In the genomic region with DNA sequence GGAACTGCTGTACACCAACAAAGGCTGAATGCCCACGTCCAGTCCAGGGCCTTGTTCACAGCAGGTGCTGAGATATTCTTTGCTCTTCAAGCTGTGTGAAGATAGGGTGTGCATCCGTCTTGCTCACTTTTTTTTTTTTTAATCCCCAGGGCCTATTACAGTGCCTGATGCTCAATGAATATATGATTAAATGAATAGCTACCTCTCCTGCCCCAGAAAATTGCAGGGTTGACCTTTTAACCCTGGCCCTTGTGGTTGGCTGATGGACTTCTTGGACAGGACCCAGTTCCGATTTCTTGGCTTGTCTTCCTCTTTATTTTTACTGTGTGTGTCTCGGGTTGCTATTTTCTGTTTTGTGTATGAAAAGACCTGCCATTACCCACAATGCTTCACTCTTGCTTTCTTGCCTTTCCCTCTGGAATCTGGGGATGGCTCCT, we compare ENCODE assay signal across 13 cellular contexts. TPM values are rescaled to one million over a fixed set of nuclear protein-coding genes. Genes with fewer than 3 reads are reported as not detected.
DNase-seq lines count a peak whose midpoint lies in the region; ATAC-seq, FAIRE-seq and TF ChIP-seq lines count a peak whose summit lies in the region.
"Had no signal": no experiment of that assay in that cellular context is flagged by ENCODE, and none has a peak within 500 bp of the region (broad histone marks: within the 10 kb centered on the region; RNA-seq: fewer than 3 reads in every experiment).

No MANE protein-coding gene starts in this region.

- TF ChIP-seq RAD21 in GM12878 (IDR thresholded peaks at IDR 0.05; ENCODE audit: insufficient read depth, low read depth, low read length), result no peak

- POLR2A ChIA-PET in GM12878 (lab: Charles Lee) (interaction anchor here (0.5 to 2.8 kb wide), 5 partner anchors 9 to 147 kb away, joined by 3 to 14 read pairs (median 3); a partner anchor contains a TSS), T-cell (lab: Charles Lee) (no interaction called here)

- no peak overlapping the region for H3K9ac ChIP-seq in GM12878 (ENCODE audit: control insufficient read depth, insufficient read depth, low read length)

- peaks cover 21 to 25% (median 23%) of the 10 kb centered on the region in 3 donors for H3K4me1 Mint-ChIP-seq in T-cell

- RAD21 ChIA-PET in GM12878 (lab: Charles Lee; ENCODE audit: unreplicated experiment), result interaction anchor here (1.0 to 1.1 kb wide), 3 partner anchors 10 to 53 kb away, joined by 3 to 5 read pairs (median 5); a partner anchor contains a TSS

- H3K9me3 Mint-ChIP-seq in activated naive CD4-positive, alpha-beta T cell treated with anti-CD3 and anti-CD28 coated beads, Interleukin-2, amount 50 U/mL, for 72 hours, result no peaks in the 10 kb centered on the region
- no peaks in the 10 kb centered on the region for H3K9me3 Mint-ChIP-seq in T-cell
- H3K9me3 Mint-ChIP-seq: activated B cell treated with CpG ODN at 0.5 μM for 24 hours had no signal

- CTCF ChIA-PET in GM12878 (lab: Yijun Ruan, JAX), result interaction anchor here (0.6 to 1.7 kb wide), 4 partner anchors 11 to 148 kb away, joined by 3 to 5 read pairs (median 4); a partner anchor contains a TSS
- CTCF ChIA-PET in T-cell (lab: Charles Lee), result interaction anchor here (0.6 to 0.7 kb wide), 2 partner anchors 14 to 453 kb away, joined by 3 to 5 read pairs; no protein-coding TSS in a partner anchor

- in situ Hi-C loops in GM12878 (cut with MboI), result no loop called here

- no peaks in the 10 kb centered on the region; the same call in 1 of the 2 replicates for H4K20me1 ChIP-seq in GM12878 (ENCODE audit: control insufficient read depth, insufficient read depth)

- H3K27me3 Mint-ChIP-seq in T-cell, result no peaks in the 10 kb centered on the region
- H3K27me3 Mint-ChIP-seq: activated B cell treated with CpG ODN at 0.5 μM for 24 hours had no signal

- no peak for TF ChIP-seq EP300 in GM12878 (IDR thresholded peaks at IDR 0.05; ENCODE audit: borderline replicate concordance in 1 of 2, control insufficient read depth in 1 of 2, low read depth in 2 of 2, low read length in 2 of 2)

- no peak overlapping the region for H3K4me3 Mint-ChIP-seq in T-cell
- H3K4me3 Mint-ChIP-seq: activated B cell treated with CpG ODN at 0.5 μM for 24 hours had no signal

- H3K27ac ChIP-seq in GM12878 (ENCODE audit: control insufficient read depth, insufficient read depth), result peak overlapping the region; percentile 24; the same call in 1 of the 2 replicates
- H3K27ac ChIP-seq: adrenal gland, right lobe of liver had no signal

- H2AFZ ChIP-seq in GM12878 (ENCODE audit: control insufficient read depth, low read depth, low read length), result peak overlapping the region; percentile 69
- H2AFZ ChIP-seq in neuron (ENCODE audit: low read depth, low read length), result peak overlapping the region; percentile 51

- H3K27me3 ChIP-seq in GM12878 (replicated peaks in 1 of 2; ENCODE audit: control insufficient read depth in 2 of 2, insufficient read depth in 2 of 2, low read length in 1 of 2), result no peaks in the 10 kb centered on the region
- H3K27me3 ChIP-seq in neuron (ENCODE audit: insufficient read depth, low read length), result no peaks in the 10 kb centered on the region
- H3K27me3 ChIP-seq: adrenal gland, right lobe of liver had no signal

- peak overlapping the region; percentile 80 for H3K4me2 ChIP-seq in GM12878 (ENCODE audit: control insufficient read depth, insufficient read depth)

- BruUV-seq in GM12878 (replicated peaks; lab: Mats Ljungman, UMichigan), result no TSS peak

- H3K9me3 ChIP-seq in GM12878 (replicated peaks; ENCODE audit: control insufficient read depth, insufficient read depth, low read length) (no peaks in the 10 kb centered on the region), neuron (ENCODE audit: low read length) (no peaks in the 10 kb centered on the region)
- H3K9me3 ChIP-seq: adrenal gland, right lobe of liver had no signal

- no peak for TF ChIP-seq POLR2A in GM12878 (IDR thresholded peaks at IDR 0.05; ENCODE audit: low read depth, low read length)

- peaks cover 27% of the 10 kb centered on the region for H3K79me2 ChIP-seq in GM12878 (ENCODE audit: control insufficient read depth, insufficient read depth, low read length)

- peaks cover 9 to 10% of the 10 kb centered on the region in 2 donors for H3K36me3 Mint-ChIP-seq in activated naive CD4-positive, alpha-beta T cell treated with anti-CD3 and anti-CD28 coated beads, Interleukin-2, amount 50 U/mL, for 72 hours
- H3K36me3 Mint-ChIP-seq in T-cell, result peaks cover 3% of the 10 kb centered on the region

- intact Hi-C loops in GM12878 (cut with micrococcal nuclease; ENCODE audit: unreplicated experiment), result no loop called here

- 91% methylated on average over 4 of the region's 4 CpGs for WGBS in GM12878 (ENCODE audit: insufficient coverage, insufficient replicate concordance, low lambda C conversion rate, missing lambda C conversion rate)

- no peak for FAIRE-seq in GM12878 (lab: Jason Lieb, UNC)

- H3K4me3 ChIP-seq in GM12878 (0 out of 2 replicates have a peak overlapping the region, but pooled peaks have one; percentile 31), neuron (ENCODE audit: low read length) (no peak overlapping the region)
- H3K4me3 ChIP-seq: adrenal gland, right lobe of liver had no signal

- DNase-seq in H4 (ENCODE audit: low spot score), result peak; percentile 16
- DNase-seq in NCI-H69 (lab: John Stamatoyannopoulos, UW), result peak; percentile 41
- no peak for DNase-seq in GM12878 (ENCODE audit: low read depth, low spot score)
- DNase-seq in superior temporal gyrus (ENCODE audit: extremely low spot score), result no peak
- DNase-seq in activated naive CD4-positive, alpha-beta T cell treated with anti-CD3 and anti-CD28 coated beads, Interleukin-2, amount 50 U/mL, for 72 hours (ENCODE audit: low spot score in 2 of 2), result no peak
- no peak for DNase-seq in T-cell
- DNase-seq: activated B cell treated with CpG ODN at 0.5 μM for 24 hours, cortex of kidney, GDM1, NCI-H2171 had no signal

- H3K4me1 ChIP-seq in GM12878 (ENCODE audit: control insufficient read depth, insufficient read depth, low read length), result peaks cover 15% of the 10 kb centered on the region
- H3K4me1 ChIP-seq in neuron (ENCODE audit: insufficient read depth, low read length), result peaks cover 12% of the 10 kb centered on the region

- H3K36me3 ChIP-seq in GM12878 (ENCODE audit: control insufficient read depth in 2 of 2, insufficient read depth in 2 of 2, low read length in 1 of 2) (no peaks in the 10 kb centered on the region), neuron (ENCODE audit: insufficient read depth, low read length) (no peaks in the 10 kb centered on the region)
- H3K36me3 ChIP-seq: adrenal gland, right lobe of liver had no signal

- SMC1A ChIA-PET in GM12878 (lab: Charles Lee; ENCODE audit: uncharacterized antibody, unreplicated experiment), result interaction anchor here (0.6 to 2.5 kb wide), 7 partner anchors 9 to 1314 kb away, joined by 3 to 13 read pairs (median 4); a partner anchor contains a TSS

- H3K27ac Mint-ChIP-seq in activated naive CD4-positive, alpha-beta T cell treated with anti-CD3 and anti-CD28 coated beads, Interleukin-2, amount 50 U/mL, for 72 hours, result no peak overlapping the region
- peak overlapping the region in 1 of 2 donors; percentile 16 for H3K27ac Mint-ChIP-seq in T-cell
- H3K27ac Mint-ChIP-seq: activated B cell treated with CpG ODN at 0.5 μM for 24 hours had no signal

- ATAC-seq in GM12878 (no peak), T-cell (replicated peaks in 1 of 4) (no peak)
- ATAC-seq in activated naive CD4-positive, alpha-beta T cell treated with anti-CD3 and anti-CD28 coated beads, Interleukin-2, amount 50 U/mL, for 72 hours, result no peak
- ATAC-seq: right lobe of liver had no signal

- no peak for TF ChIP-seq CTCF in GM12878 (IDR thresholded peaks at IDR 0.05 in 2 of 3, conservative IDR thresholded peaks at IDR 0.05 in 1 of 3; ENCODE audit: control insufficient read depth in 2 of 3, extremely low read depth in 1 of 3, insufficient read depth in 1 of 3, low read depth in 3 of 3, low read length in 3 of 3)

RNA-seq across cellular contexts. Expression of a gene that starts 2.9 kb away (rescaled TPM):
- 35.9 and 53.1 TPM in 2 replicates for total RNA-seq in H4 (2014; rRNA removed; shearing (Covaris generic))
- total RNA-seq in GM12878 (2013; cell fraction: nucleolus; rRNA removed), result 25.4 and 27.5 TPM in 2 replicates
- total RNA-seq in GM12878 (2014; rRNA removed) (48.3 and 63.8 TPM in 2 replicates), GM12878 (2014; rRNA removed; fragmentation: Illumina TruSeq; extraction: Trizol) (61.5 and 64.6 TPM in 2 replicates), GM12878 (2021) (64.6 and 71.3 TPM in 2 replicates), T-cell (10 to 100 TPM; 52.4 to 58.4 (median 55.6) TPM)
- 15.6 TPM for polyA plus RNA-seq in GM12878 (2011; ENCODE audit: low read depth)
- polyA plus RNA-seq in GM12878 (2011; rRNA removed) (43.2 and 76.1 TPM in 2 replicates), GM12878 (2014; fragmentation: Illumina TruSeq; extraction: Trizol) (82.3 and 101 TPM in 2 replicates), GM12878 (2014; fragmentation: Nextera tagmentation; extraction: Ambion mirVana) (10 to 100 TPM; 25.5 to 35.5 TPM), GM12878 (2014; rRNA removed) (54.2 and 65.6 TPM in 2 replicates), GM12878 (2016; fragmentation: Nextera tagmentation; extraction: Ambion mirVana) (100 to 1,000 TPM in 1 of 2 experiments, 10 to 100 TPM in 1; 98.9 to 101 TPM)
- 10.8 and 19.8 TPM in 2 replicates for polyA plus RNA-seq in GM12878 (2011; cell fraction: cytosol; rRNA removed)
- polyA plus RNA-seq in GM12878 (2011; cell fraction: nucleus; rRNA removed), result 10.2 and 11.0 TPM in 2 replicates
- polyA plus RNA-seq in GM12878 (2012), result 26.0 and 32.2 TPM in 2 replicates
- polyA minus RNA-seq in GM12878 (2011; rRNA and poly(A)+ RNA removed), result 22.0 and 35.8 TPM in 2 replicates
- 15.8 and 20.3 TPM in 2 replicates for polyA minus RNA-seq in GM12878 (2011; cell fraction: cytosol; rRNA and poly(A)+ RNA removed)
- 4.0 and 7.4 TPM in 2 replicates for polyA minus RNA-seq in GM12878 (2011; cell fraction: nucleus; rRNA and poly(A)+ RNA removed)
- 10 to 100 TPM; 23.1 to 29.4 TPM for total RNA-seq in activated naive CD4-positive, alpha-beta T cell treated with anti-CD3 and anti-CD28 coated beads, Interleukin-2, amount 50 U/mL, for 72 hours

RNA-seq across cellular contexts. Expression of a gene that starts 10.1 kb away (rescaled TPM):
- total RNA-seq in H4 (2014; rRNA removed; shearing (Covaris generic)), result 6.3 and 7.5 TPM in 2 replicates
- 111 and 115 TPM in 2 replicates for total RNA-seq in GM12878 (2013; cell fraction: nucleolus; rRNA removed)
- total RNA-seq in GM12878 (2014; rRNA removed), result 39.0 and 43.9 TPM in 2 replicates
- total RNA-seq in GM12878 (2014; rRNA removed; fragmentation: Illumina TruSeq; extraction: Trizol), result 27.1 and 28.1 TPM in 2 replicates
- total RNA-seq in GM12878 (2021), result 74.8 and 79.9 TPM in 2 replicates
- polyA plus RNA-seq in GM12878 (2011; ENCODE audit: low read depth), result 31.9 TPM
- polyA plus RNA-seq in GM12878 (2011; rRNA removed), result 15.6 and 24.0 TPM in 2 replicates
- 25.5 and 30.7 TPM in 2 replicates for polyA plus RNA-seq in GM12878 (2011; cell fraction: cytosol; rRNA removed)
- 58.0 and 65.4 TPM in 2 replicates for polyA plus RNA-seq in GM12878 (2011; cell fraction: nucleus; rRNA removed)
- polyA plus RNA-seq in GM12878 (2012), result 32.0 and 41.2 TPM in 2 replicates
- polyA plus RNA-seq in GM12878 (2014; fragmentation: Illumina TruSeq; extraction: Trizol), result 36.9 and 37.1 TPM in 2 replicates
- polyA plus RNA-seq in GM12878 (2014; fragmentation: Nextera tagmentation; extraction: Ambion mirVana), result 10 to 100 TPM; 15.5 to 25.5 TPM
- 55.8 and 61.4 TPM in 2 replicates for polyA plus RNA-seq in GM12878 (2014; rRNA removed)
- polyA plus RNA-seq in GM12878 (2016; fragmentation: Nextera tagmentation; extraction: Ambion mirVana), result 10 to 100 TPM; 51.1 to 52.5 TPM
- polyA minus RNA-seq in GM12878 (2011; rRNA and poly(A)+ RNA removed), result 44.8 and 57.2 TPM in 2 replicates
- 17.2 and 25.2 TPM in 2 replicates for polyA minus RNA-seq in GM12878 (2011; cell fraction: cytosol; rRNA and poly(A)+ RNA removed)
- polyA minus RNA-seq in GM12878 (2011; cell fraction: nucleus; rRNA and poly(A)+ RNA removed), result 34.0 and 51.4 TPM in 2 replicates
- 10 to 100 TPM; 26.0 to 49.3 TPM for total RNA-seq in activated naive CD4-positive, alpha-beta T cell treated with anti-CD3 and anti-CD28 coated beads, Interleukin-2, amount 50 U/mL, for 72 hours
- 10 to 100 TPM; 40.3 to 73.5 (median 64.7) TPM for total RNA-seq in T-cell

RNA-seq across cellular contexts. Expression of a gene that starts 44.2 kb away (rescaled TPM):
- total RNA-seq in H4 (2014; rRNA removed; shearing (Covaris generic)), result 15.9 and 21.9 TPM in 2 replicates
- total RNA-seq in GM12878 (2013; cell fraction: nucleolus; rRNA removed), result 357 and 406 TPM in 2 replicates
- total RNA-seq in GM12878 (2014; rRNA removed) (39.8 and 44.6 TPM in 2 replicates), GM12878 (2014; rRNA removed; fragmentation: Illumina TruSeq; extraction: Trizol) (41.5 and 50.4 TPM in 2 replicates), GM12878 (2021) (40.0 and 48.3 TPM in 2 replicates), T-cell (10 to 100 TPM; 51.4 to 75.1 (median 62.2) TPM)
- polyA plus RNA-seq in GM12878 (2011; ENCODE audit: low read depth), result 22.3 TPM
- polyA plus RNA-seq in GM12878 (2011; rRNA removed) (111 and 132 TPM in 2 replicates), GM12878 (2014; fragmentation: Illumina TruSeq; extraction: Trizol) (44.9 and 49.5 TPM in 2 replicates), GM12878 (2014; fragmentation: Nextera tagmentation; extraction: Ambion mirVana) (1 to 10 TPM; 3.9 to 7.3 TPM), GM12878 (2014; rRNA removed) (133 and 136 TPM in 2 replicates), GM12878 (2016; fragmentation: Nextera tagmentation; extraction: Ambion mirVana) (10 to 100 TPM; 26.6 to 26.8 TPM)
- polyA plus RNA-seq in GM12878 (2011; cell fraction: cytosol; rRNA removed), result 95.9 and 99.7 TPM in 2 replicates
- polyA plus RNA-seq in GM12878 (2011; cell fraction: nucleus; rRNA removed), result 131 and 218 TPM in 2 replicates
- 25.2 and 25.3 TPM in 2 replicates for polyA plus RNA-seq in GM12878 (2012)
- polyA minus RNA-seq in GM12878 (2011; rRNA and poly(A)+ RNA removed), result 169 and 228 TPM in 2 replicates
- polyA minus RNA-seq in GM12878 (2011; cell fraction: cytosol; rRNA and poly(A)+ RNA removed), result 25.3 and 42.1 TPM in 2 replicates
- 61.1 and 89.3 TPM in 2 replicates for polyA minus RNA-seq in GM12878 (2011; cell fraction: nucleus; rRNA and poly(A)+ RNA removed)
- total RNA-seq in activated naive CD4-positive, alpha-beta T cell treated with anti-CD3 and anti-CD28 coated beads, Interleukin-2, amount 50 U/mL, for 72 hours, result 10 to 100 TPM; 25.0 to 74.9 TPM

Comparison
In these comparisons a context has a peak if more than half of its experiments do, and no peak if none do; other contexts are left out.
1. DNase-seq: peak in H4 (single experiment) and NCI-H69 (single experiment); none in GM12878 (single experiment), superior temporal gyrus (single experiment), activated naive CD4-positive, alpha-beta T cell treated with anti-CD3 and anti-CD28 coated beads, Interleukin-2, amount 50 U/mL, for 72 hours (0 of 2) and T-cell (0 of 34).